ENCODE assay signal across 10 cellular contexts in the genomic region with DNA sequence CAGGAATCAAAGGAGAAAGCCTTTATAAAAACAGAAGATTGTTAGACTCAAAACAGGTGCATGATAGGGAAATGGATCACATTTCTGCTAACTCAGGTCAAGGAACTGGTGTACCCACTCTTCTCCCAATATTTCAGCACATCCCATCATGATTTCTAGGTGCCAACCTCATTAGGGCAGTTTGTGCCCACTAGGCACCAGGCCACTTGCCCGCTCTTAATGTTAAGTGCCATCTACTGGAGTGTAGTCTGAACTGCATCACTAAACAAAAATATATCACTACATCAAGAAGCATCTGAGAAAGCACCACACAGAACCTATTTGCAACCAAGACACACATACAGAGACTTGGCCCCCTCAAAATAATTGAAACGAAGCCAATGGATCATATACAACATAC.
DNase-seq lines count a peak whose midpoint lies in the region; ATAC-seq and TF ChIP-seq lines count a peak whose summit lies in the region.
"Had no signal": no experiment of that assay in that cellular context is flagged by ENCODE, and none has a peak within 500 bp of the region (broad histone marks: within the 10 kb centered on the region; RNA-seq: fewer than 3 reads in every experiment).

No MANE protein-coding gene starts in this region.

- ATAC-seq in left lobe of liver (peak; percentile 75), mucosa of descending colon (no peak), esophagus mucosa (no peak)

- 62 to 75% (median 72%) methylated on average over 2 of the region's 2 CpGs for WGBS in adrenal gland, 4 donors

- no peaks in the 10 kb centered on the region for H3K36me3 ChIP-seq in adrenal gland (replicated peaks in 1 of 2)
- H3K36me3 ChIP-seq in mucosa of descending colon (ENCODE audit: low read depth), result no peaks in the 10 kb centered on the region

- DNase-seq in HT1080 (ENCODE audit: low read depth) (peak; percentile 10), adrenal gland (no peak), left lobe of liver (ENCODE audit: low spot score) (no peak), mucosa of descending colon (no peak), substantia nigra (lab: John Stamatoyannopoulos, UW) (no peak), NCI-H2107 (lab: John Stamatoyannopoulos, UW) (no peak)
- DNase-seq: effector memory CD4-positive, alpha-beta T cell; NCI-H2171 treated with DMSO at 0.1 percent for 48 hours had no signal

- no peaks in the 10 kb centered on the region for H3K9me3 ChIP-seq in adrenal gland (replicated peaks in 1 of 3)
- H3K9me3 ChIP-seq in mucosa of descending colon, result peaks cover 4% of the 10 kb centered on the region

- intact Hi-C loops in adrenal gland (cut with DNase I), result no loop called here
- intact Hi-C loops in mucosa of descending colon (cut with DNase I, micrococcal nuclease), result no loop called here

- no peaks in the 10 kb centered on the region for H3K4me1 ChIP-seq in adrenal gland (replicated peaks in 1 of 2)
- no peaks in the 10 kb centered on the region for H3K4me1 ChIP-seq in mucosa of descending colon (ENCODE audit: low read depth)

- H3K4me3 ChIP-seq in adrenal gland (no peak overlapping the region), mucosa of descending colon (no peak overlapping the region)

- no peaks in the 10 kb centered on the region for H3K27me3 ChIP-seq in adrenal gland

- TF ChIP-seq CTCF in GM12872 (IDR thresholded peaks at IDR 0.05; ENCODE audit: insufficient read depth, low read depth, low read length) (peak; percentile 50), adrenal gland (IDR thresholded peaks at IDR 0.05) (peak in 4 of 6 experiments; percentile 7 to 26 (median 19)), mucosa of descending colon (IDR thresholded peaks at IDR 0.05) (no peak)

- no peak for TF ChIP-seq POLR2A in adrenal gland (IDR thresholded peaks at IDR 0.05)

- H3K27ac ChIP-seq in adrenal gland (no peak overlapping the region), substantia nigra (ENCODE audit: low read depth, low read length, poor library complexity, severe bottlenecking) (no peak overlapping the region)
